8 cellular contexts compared by ENCODE assay signal in genomic region chr20:47356526-47357295, GRCh38. TPM values are rescaled to one million over a fixed set of nuclear protein-coding genes. Genes with fewer than 3 reads are reported as not detected.
DNase-seq lines count a peak whose midpoint lies in the region; ATAC-seq and TF ChIP-seq lines count a peak whose summit lies in the region.

Gene ZMYND8 (minus strand): TSS chr20:47356699. CDS start chr20:47356670, 29 bp downstream.

- peak within 1 kb of the TSS; percentile 76 for H2AFZ ChIP-seq in KMS-11 (ENCODE audit: low read depth)

- peak within 1 kb of the TSS; percentile 78 for H3K9ac ChIP-seq in KMS-11

- H3K36me3 Mint-ChIP-seq in CD8-positive, alpha-beta memory T cell: peaks cover 3 to 20% (median 8%) of the 10 kb centered on the region in 3 donors

- no peaks in the 10 kb centered on the region for H3K27me3 ChIP-seq in CD8-positive, alpha-beta memory T cell (ENCODE audit: insufficient read depth, low read length, poor library complexity, severe bottlenecking)
- H3K27me3 ChIP-seq in KMS-11 (ENCODE audit: insufficient read depth, low read depth) (no peaks in the 10 kb centered on the region), Panc1 (ENCODE audit: control insufficient read depth, insufficient read depth, low read length) (no peaks in the 10 kb centered on the region)

- POLR2A ChIA-PET in CD8-positive, alpha-beta memory T cell (lab: Charles Lee): interaction anchor here (0.5 to 1.5 kb wide), 7 partner anchors 23 to 205 kb away, joined by 3 to 6 read pairs (median 3); partner anchors contain the start of gene NCOA3
- POLR2A ChIA-PET in Panc1 (lab: Charles Lee): interaction anchor here (0.8 to 1.0 kb wide), 2 partner anchors 26 to 82 kb away, joined by 3 read pairs; no protein-coding TSS in a partner anchor

- TF ChIP-seq CTCF in KMS-11 (conservative IDR thresholded peaks at IDR 0.05; ENCODE audit: low read depth, low read length): no peak
- TF ChIP-seq CTCF in Panc1 (IDR thresholded peaks at IDR 0.05): no peak
- no peak for TF ChIP-seq CTCF in epithelial cell of esophagus (IDR thresholded peaks at IDR 0.05; ENCODE audit: insufficient read depth, low read depth, low read length, missing control alignments)

- H3K79me2 ChIP-seq in KMS-11 (ENCODE audit: insufficient read depth, low read depth): peaks cover 34% of the 10 kb centered on the region

- H3K36me3 ChIP-seq in CD8-positive, alpha-beta memory T cell (ENCODE audit: insufficient read depth, low read length): no peaks in the 10 kb centered on the region
- no peaks in the 10 kb centered on the region for H3K36me3 ChIP-seq in KMS-11 (ENCODE audit: insufficient read depth)
- H3K36me3 ChIP-seq in Panc1 (ENCODE audit: control insufficient read depth, insufficient read depth, low read length): no peaks in the 10 kb centered on the region

- peak; percentile 78 to 99 (median 95) for DNase-seq in CD8-positive, alpha-beta memory T cell
- DNase-seq in Panc1 (ENCODE audit: low read depth, low spot score): peak; percentile 97
- DNase-seq in activated T-cell treated with anti-CD3 and anti-CD28 coated beads for 48 hours (ENCODE audit: low read depth): peak; percentile 96
- DNase-seq in epithelial cell of esophagus (ENCODE audit: low read depth): peak; percentile 87
- peak; percentile 97 for DNase-seq in mucosa of gallbladder (ENCODE audit: low spot score)
- DNase-seq in stimulated activated CD8-positive, alpha-beta memory T cell treated with anti-CD3 and anti-CD28 coated beads, Interleukin-4, amount 100 ng/mL, for 24 hours (ENCODE audit: low read depth): peak; percentile 85

- CTCF ChIA-PET in CD8-positive, alpha-beta memory T cell (lab: Charles Lee): interaction anchor here (1.1 to 4.5 kb wide), 5 partner anchors 10 to 161 kb away, joined by 4 to 30 read pairs (median 6); no protein-coding TSS in a partner anchor
- CTCF ChIA-PET in Panc1 (lab: Charles Lee): interaction anchor here (0.6 to 1.3 kb wide), 3 partner anchors 27 to 84 kb away, joined by 4 to 9 read pairs (median 7); no protein-coding TSS in a partner anchor

- peaks cover 0 to 4% of the 10 kb centered on the region in 2 donors for H3K27me3 Mint-ChIP-seq in CD8-positive, alpha-beta memory T cell

- peak within 1 kb of the TSS; percentile 68 for H3K4me3 ChIP-seq in CD8-positive, alpha-beta memory T cell (ENCODE audit: low read length)
- H3K4me3 ChIP-seq in KMS-11 (IDR thresholded peaks at IDR 0.05; ENCODE audit: insufficient read depth, low read depth, low read length) (no peak within 1 kb of the TSS), Panc1 (ENCODE audit: low read depth in 2 of 2, low read length in 2 of 2) (peak within 1 kb of the TSS; percentile 35 to 36), epithelial cell of esophagus (ENCODE audit: low read length) (peak within 1 kb of the TSS; percentile 47)

- peak within 1 kb of the TSS; percentile 89 for H3K27ac ChIP-seq in CD8-positive, alpha-beta memory T cell (ENCODE audit: low read depth, low read length)
- H3K27ac ChIP-seq in KMS-11 (peak within 1 kb of the TSS; percentile 83), Panc1 (ENCODE audit: low read length) (peak within 1 kb of the TSS; percentile 100)

- in situ Hi-C loops in Panc1 (cut with HindIII; ENCODE audit: low pct_unique_long_range_greater_than_20kb, low sequenced_read_pairs): no loop called here

- peak; percentile 42 for ATAC-seq in GM21515 (IDR thresholded peaks at IDR 0.05; ENCODE audit: unreplicated experiment)
- peak; percentile 18 for ATAC-seq in Panc1

- peak within 1 kb of the TSS; percentile 75 for H3K4me2 ChIP-seq in KMS-11

- H3K4me1 Mint-ChIP-seq in CD8-positive, alpha-beta memory T cell: peaks cover 5 to 40% (median 22%) of the 10 kb centered on the region in 3 donors

- H3K9me3 ChIP-seq in CD8-positive, alpha-beta memory T cell (ENCODE audit: low read length): no peaks in the 10 kb centered on the region
- H3K9me3 ChIP-seq in Panc1 (ENCODE audit: control insufficient read depth, insufficient read depth, low read depth, low read length): no peaks in the 10 kb centered on the region

- peak within 1 kb of the TSS; percentile 93 to 99 (median 98) for H3K27ac Mint-ChIP-seq in CD8-positive, alpha-beta memory T cell

- no peaks in the 10 kb centered on the region for H3K9me3 Mint-ChIP-seq in CD8-positive, alpha-beta memory T cell

- intact Hi-C loops in Panc1 (cut with micrococcal nuclease; ENCODE audit: unreplicated experiment): no loop called here

- H3K4me3 Mint-ChIP-seq in CD8-positive, alpha-beta memory T cell: peak within 1 kb of the TSS in 6 of 7 donors; percentile 85 to 97 (median 94)

- H4K20me1 ChIP-seq in KMS-11 (ENCODE audit: insufficient read depth): no peaks in the 10 kb centered on the region

- H3K4me1 ChIP-seq in CD8-positive, alpha-beta memory T cell (ENCODE audit: insufficient read depth, low read length): peaks cover 72% of the 10 kb centered on the region
- H3K4me1 ChIP-seq in KMS-11 (ENCODE audit: low read depth, poor library complexity, severe bottlenecking) (peaks cover 54% of the 10 kb centered on the region), Panc1 (ENCODE audit: control insufficient read depth, insufficient read depth, low read length) (peaks cover 100% of the 10 kb centered on the region)

- BruUV-seq in Panc1 (replicated peaks; lab: Mats Ljungman, UMichigan): no TSS peak

RNA-seq across cellular contexts. Expression of gene ZMYND8, which starts in this region (rescaled TPM):
- 10 to 100 TPM; 25.8 to 30.7 TPM for total RNA-seq in CD8-positive, alpha-beta memory T cell
- 20.9 TPM for polyA plus RNA-seq in CD8-positive, alpha-beta memory T cell
- total RNA-seq in Panc1 (2021; ENCODE audit: unreplicated experiment) (50.7 TPM), mucosa of gallbladder (55.2 TPM)
- 26.6 TPM for polyA plus RNA-seq in Panc1 (2012; ENCODE audit: insufficient read length)
